8 cellular contexts compared by ENCODE assay signal in the genomic region with DNA sequence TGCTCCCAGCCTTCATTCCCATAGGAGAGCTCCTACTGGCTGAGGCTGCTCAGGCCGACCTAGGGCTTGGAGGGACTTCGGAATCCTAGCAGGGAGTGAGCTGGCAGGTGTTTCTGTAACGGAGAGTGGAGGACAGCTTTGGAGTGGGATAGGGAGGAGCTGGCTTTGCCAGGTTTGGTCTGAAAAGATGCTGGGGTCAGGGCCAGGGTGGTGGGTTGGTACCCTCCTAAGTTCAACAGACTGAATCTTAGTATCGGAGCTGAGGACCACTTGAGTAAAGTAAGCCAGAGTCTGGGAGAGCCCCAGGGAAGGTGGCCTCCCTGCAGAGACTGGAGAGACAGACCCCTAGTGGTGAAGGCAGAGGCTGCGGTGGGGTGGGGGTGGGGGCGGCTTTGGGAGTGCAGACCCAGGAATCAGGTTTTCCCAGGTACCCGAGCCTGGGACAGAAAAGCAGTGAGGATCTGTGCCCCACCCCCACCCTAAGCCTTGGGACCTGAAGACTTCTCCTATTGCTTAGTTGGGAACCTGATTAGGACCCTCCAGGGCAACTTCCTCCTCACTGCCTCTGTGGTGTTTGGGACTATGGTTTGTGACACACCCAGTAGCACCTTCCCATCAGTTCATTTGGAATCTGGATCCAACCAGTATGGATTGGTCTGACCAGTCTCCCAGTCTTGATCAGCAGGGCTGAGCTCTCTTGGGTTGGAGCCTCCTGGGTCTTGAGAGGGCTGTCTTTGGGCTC. TPM values are rescaled to one million over a fixed set of nuclear protein-coding genes. Genes with fewer than 3 reads are reported as not detected.
A peak's percentile ranks its signal among the peaks of the same experiment; 100 is the strongest.
DNase-seq lines count a peak whose midpoint lies in the region; ATAC-seq, FAIRE-seq and TF ChIP-seq lines count a peak whose summit lies in the region.

No MANE protein-coding gene starts in this region.

- in situ Hi-C loops in GM12878 (cut with MboI), result no loop called here

- H3K79me2 ChIP-seq in GM12878 (ENCODE audit: control insufficient read depth, insufficient read depth, low read length), result peaks cover 74% of the 10 kb centered on the region

- SMC1A ChIA-PET in GM12878 (lab: Charles Lee; ENCODE audit: uncharacterized antibody, unreplicated experiment), result interaction anchor here (0.6 to 5.9 kb wide), 27 partner anchors 8 to 253 kb away, joined by 3 to 100 read pairs (median 4); partner anchors contain the start of gene ANKRD39

- H2AFZ ChIP-seq in GM12878 (ENCODE audit: control insufficient read depth, low read depth, low read length), result peak overlapping the region; percentile 62

- no peak for TF ChIP-seq POLR2A in NB4 (IDR thresholded peaks at IDR 0.05; ENCODE audit: extremely low read depth, insufficient read length)
- TF ChIP-seq POLR2A in GM12878 (IDR thresholded peaks at IDR 0.05; ENCODE audit: low read depth, low read length), result no peak

- ATAC-seq in GM12878 (peak; percentile 53), omental fat pad (ENCODE audit: low FRiP score) (no peak), GM19351 (IDR thresholded peaks at IDR 0.05; ENCODE audit: unreplicated experiment) (no peak)

- FAIRE-seq in GM12878 (lab: Jason Lieb, UNC), result no peak

- CTCF ChIA-PET in GM12878 (lab: Yijun Ruan, JAX), result interaction anchor here (0.5 to 7.5 kb wide), 41 partner anchors 12 to 1229 kb away, joined by 3 to 153 read pairs (median 4); partner anchors contain the start of genes ANKRD36, ANKRD39, CNNM3 and KANSL3

- WGBS in GM12878 (ENCODE audit: insufficient coverage, insufficient replicate concordance, low lambda C conversion rate, missing lambda C conversion rate), result 20% methylated on average over 5 of the region's 7 CpGs

- BruUV-seq in GM12878 (replicated peaks; lab: Mats Ljungman, UMichigan), result no TSS peak

- H3K27me3 ChIP-seq in GM12878 (replicated peaks in 1 of 2; ENCODE audit: control insufficient read depth in 2 of 2, insufficient read depth in 2 of 2, low read length in 1 of 2) (no peaks in the 10 kb centered on the region), kidney epithelial cell (ENCODE audit: control insufficient read depth, insufficient read depth, low read length) (no peaks in the 10 kb centered on the region), stomach smooth muscle (ENCODE audit: control insufficient read depth in 1 of 2, insufficient read depth in 2 of 2, low read length in 2 of 2) (no peaks in the 10 kb centered on the region)

- peak overlapping the region; percentile 72 for H3K27ac ChIP-seq in GM12878 (ENCODE audit: control insufficient read depth, insufficient read depth)
- peak overlapping the region; percentile 24 for H3K27ac ChIP-seq in stomach smooth muscle (ENCODE audit: low read length)

- POLR2A ChIA-PET in GM12878 (lab: Charles Lee), result interaction anchor here (0.6 to 7.5 kb wide), 11 partner anchors 11 to 225 kb away, joined by 3 to 88 read pairs (median 4); partner anchors contain the start of genes ANKRD39, CNNM3 and KANSL3

- H3K36me3 ChIP-seq in GM12878 (ENCODE audit: control insufficient read depth in 2 of 2, insufficient read depth in 2 of 2, low read length in 1 of 2) (0 out of 4 replicates have a peak, but pooled peaks cover 0 to 5% of the 10 kb centered on the region in 2 experiments), kidney epithelial cell (ENCODE audit: control insufficient read depth, insufficient read depth, low read length) (no peaks in the 10 kb centered on the region), stomach smooth muscle (ENCODE audit: control insufficient read depth in 2 of 2, insufficient read depth in 2 of 2, low read length in 2 of 2) (peaks cover 0 to 2% of the 10 kb centered on the region in 2 donors)

- peak overlapping the region; percentile 100 for H3K4me2 ChIP-seq in GM12878 (ENCODE audit: control insufficient read depth, insufficient read depth)

- H3K9me3 ChIP-seq in GM12878 (replicated peaks; ENCODE audit: control insufficient read depth, insufficient read depth, low read length), result no peaks in the 10 kb centered on the region
- H3K9me3 ChIP-seq in stomach smooth muscle (ENCODE audit: control insufficient read depth in 2 of 2, low read length in 2 of 2), result no peaks in the 10 kb centered on the region

- DNase-seq in activated CD4-positive, alpha-beta T cell treated with anti-CD3 and anti-CD28 coated beads for 48 hours, result peak; percentile 21
- DNase-seq in activated CD4-positive, alpha-beta T cell treated with anti-CD3 and anti-CD28 coated beads, Interleukin-2, amount 50 U/mL, for 4 hours, result no peak
- peak; percentile 53 for DNase-seq in NB4 (ENCODE audit: low read depth)
- no peak for DNase-seq in GM12878 (ENCODE audit: low read depth, low spot score)
- DNase-seq in kidney epithelial cell (ENCODE audit: low read depth), result no peak
- no peak for DNase-seq in omental fat pad (ENCODE audit: low spot score)

- RAD21 ChIA-PET in GM12878 (lab: Charles Lee; ENCODE audit: unreplicated experiment), result interaction anchor here (0.6 to 6.4 kb wide), 22 partner anchors 11 to 253 kb away, joined by 3 to 92 read pairs (median 4); partner anchors contain the start of genes ANKRD39, CNNM3 and KANSL3

- H3K4me1 ChIP-seq in GM12878 (ENCODE audit: control insufficient read depth, insufficient read depth, low read length) (peaks cover 33% of the 10 kb centered on the region), stomach smooth muscle (ENCODE audit: control insufficient read depth, insufficient read depth, low read length) (peaks cover 41% of the 10 kb centered on the region)

- H4K20me1 ChIP-seq in GM12878 (ENCODE audit: control insufficient read depth, insufficient read depth), result no peaks in the 10 kb centered on the region

- peak; percentile 46 for TF ChIP-seq RAD21 in GM12878 (IDR thresholded peaks at IDR 0.05; ENCODE audit: insufficient read depth, low read depth, low read length)

- H3K4me3 ChIP-seq in NB4 (ENCODE audit: low read depth, low read length) (peak overlapping the region; percentile 46), GM12878 (peak overlapping the region; percentile 91), kidney epithelial cell (ENCODE audit: low read depth, low read length) (peak overlapping the region; percentile 28), stomach smooth muscle (ENCODE audit: low read length in 2 of 2) (peak overlapping the region; percentile 95 to 99)

- intact Hi-C loops in GM12878 (cut with micrococcal nuclease; ENCODE audit: unreplicated experiment), result loop anchor here (2.0 to 10.0 kb wide), 2 partner anchors 37 to 229 kb away; partner anchors contain the start of gene ARID5A

- TF ChIP-seq CTCF in NB4 (IDR thresholded peaks at IDR 0.05; ENCODE audit: low read depth, low read length), result peak; percentile 65
- peak; percentile 62 to 80 (median 67) for TF ChIP-seq CTCF in GM12878 (IDR thresholded peaks at IDR 0.05 in 2 of 3, conservative IDR thresholded peaks at IDR 0.05 in 1 of 3; ENCODE audit: control insufficient read depth in 2 of 3, extremely low read depth in 1 of 3, insufficient read depth in 1 of 3, low read depth in 3 of 3, low read length in 3 of 3)
- TF ChIP-seq CTCF in kidney epithelial cell (IDR thresholded peaks at IDR 0.05; ENCODE audit: insufficient read depth, low read length, poor library complexity, severe bottlenecking), result peak; percentile 77
- TF ChIP-seq CTCF in omental fat pad (IDR thresholded peaks at IDR 0.05), result no peak

- TF ChIP-seq EP300 in GM12878 (IDR thresholded peaks at IDR 0.05; ENCODE audit: borderline replicate concordance in 1 of 2, control insufficient read depth in 1 of 2, low read depth in 2 of 2, low read length in 2 of 2), result no peak

- H3K9ac ChIP-seq in GM12878 (ENCODE audit: control insufficient read depth, insufficient read depth, low read length) (peak overlapping the region; percentile 83), stomach smooth muscle (ENCODE audit: low read length in 2 of 2) (peak overlapping the region; percentile 36 to 64)

RNA-seq across cellular contexts. Expression of gene CNNM4, which starts 3.0 kb away (rescaled TPM):
- total RNA-seq in GM12878 (2013; cell fraction: nucleolus; rRNA removed), result 38.9 and 42.1 TPM in 2 replicates
- total RNA-seq in GM12878 (2014; rRNA removed) (6.6 and 9.0 TPM in 2 replicates), GM12878 (2014; rRNA removed; fragmentation: Illumina TruSeq; extraction: Trizol) (6.4 and 7.2 TPM in 2 replicates), GM12878 (2021) (13.8 and 14.4 TPM in 2 replicates), kidney epithelial cell (7.9 and 8.2 TPM in 2 replicates), omental fat pad (1 to 10 TPM; 3.6 to 5.6 (median 3.7) TPM)
- polyA plus RNA-seq in GM12878 (2011; ENCODE audit: low read depth), result 7.6 TPM
- polyA plus RNA-seq in GM12878 (2011; rRNA removed) (5.3 and 10.1 TPM in 2 replicates), GM12878 (2014; fragmentation: Illumina TruSeq; extraction: Trizol) (12.6 and 13.7 TPM in 2 replicates), GM12878 (2014; fragmentation: Nextera tagmentation; extraction: Ambion mirVana) (1 to 10 TPM; 2.4 to 2.8 TPM), GM12878 (2014; rRNA removed) (10.1 and 10.4 TPM in 2 replicates), GM12878 (2016; fragmentation: Nextera tagmentation; extraction: Ambion mirVana) (1 to 10 TPM; 2.7 to 7.2 TPM)
- polyA plus RNA-seq in GM12878 (2011; cell fraction: cytosol; rRNA removed), result 13.4 and 15.7 TPM in 2 replicates
- polyA plus RNA-seq in GM12878 (2011; cell fraction: nucleus; rRNA removed), result 14.4 and 17.6 TPM in 2 replicates
- polyA plus RNA-seq in GM12878 (2012), result 11.7 and 18.3 TPM in 2 replicates
- 16.5 and 23.7 TPM in 2 replicates for polyA minus RNA-seq in GM12878 (2011; rRNA and poly(A)+ RNA removed)
- 8.3 and 10.2 TPM in 2 replicates for polyA minus RNA-seq in GM12878 (2011; cell fraction: cytosol; rRNA and poly(A)+ RNA removed)
- 10.4 and 13.0 TPM in 2 replicates for polyA minus RNA-seq in GM12878 (2011; cell fraction: nucleus; rRNA and poly(A)+ RNA removed)

RNA-seq across cellular contexts. Expression of gene LMAN2L, which starts 23.8 kb away (rescaled TPM):
- 16.0 and 16.7 TPM in 2 replicates for total RNA-seq in GM12878 (2013; cell fraction: nucleolus; rRNA removed)
- total RNA-seq in GM12878 (2014; rRNA removed) (8.7 and 9.3 TPM in 2 replicates), GM12878 (2014; rRNA removed; fragmentation: Illumina TruSeq; extraction: Trizol) (6.1 and 6.7 TPM in 2 replicates), GM12878 (2021) (5.7 and 5.8 TPM in 2 replicates), kidney epithelial cell (14.2 and 15.7 TPM in 2 replicates), omental fat pad (10 to 100 TPM in 3 of 4 donors, 1 to 10 TPM in 1; 9.1 to 16.8 (median 11.5) TPM)
- polyA plus RNA-seq in GM12878 (2011; ENCODE audit: low read depth), result 5.9 TPM
- polyA plus RNA-seq in GM12878 (2011; rRNA removed) (12.8 and 13.1 TPM in 2 replicates), GM12878 (2014; fragmentation: Illumina TruSeq; extraction: Trizol) (7.9 and 9.1 TPM in 2 replicates), GM12878 (2014; fragmentation: Nextera tagmentation; extraction: Ambion mirVana) (10 to 100 TPM; 12.1 to 15.1 TPM), GM12878 (2014; rRNA removed) (8.8 and 8.9 TPM in 2 replicates), GM12878 (2016; fragmentation: Nextera tagmentation; extraction: Ambion mirVana) (10 to 100 TPM; 14.0 to 16.3 TPM)
- 10.7 and 11.3 TPM in 2 replicates for polyA plus RNA-seq in GM12878 (2011; cell fraction: cytosol; rRNA removed)
- polyA plus RNA-seq in GM12878 (2011; cell fraction: nucleus; rRNA removed), result 7.2 and 10.9 TPM in 2 replicates
- 7.0 and 8.4 TPM in 2 replicates for polyA plus RNA-seq in GM12878 (2012)
- 8.3 and 13.1 TPM in 2 replicates for polyA minus RNA-seq in GM12878 (2011; rRNA and poly(A)+ RNA removed)
- polyA minus RNA-seq in GM12878 (2011; cell fraction: cytosol; rRNA and poly(A)+ RNA removed), result 2.0 and 2.9 TPM in 2 replicates
- 3.3 and 6.4 TPM in 2 replicates for polyA minus RNA-seq in GM12878 (2011; cell fraction: nucleus; rRNA and poly(A)+ RNA removed)

RNA-seq across cellular contexts. Expression of gene CNNM3, which starts 52.4 kb away (rescaled TPM):
- 20.3 and 22.8 TPM in 2 replicates for total RNA-seq in GM12878 (2013; cell fraction: nucleolus; rRNA removed)
- 4.0 and 4.7 TPM in 2 replicates for total RNA-seq in GM12878 (2014; rRNA removed)
- 2.8 and 3.2 TPM in 2 replicates for total RNA-seq in GM12878 (2014; rRNA removed; fragmentation: Illumina TruSeq; extraction: Trizol)
- 14.3 and 14.9 TPM in 2 replicates for total RNA-seq in GM12878 (2021)
- 3.6 TPM for polyA plus RNA-seq in GM12878 (2011; ENCODE audit: low read depth)
- 3.2 and 9.6 TPM in 2 replicates for polyA plus RNA-seq in GM12878 (2011; rRNA removed)
- polyA plus RNA-seq in GM12878 (2011; cell fraction: cytosol; rRNA removed), result 12.6 and 16.8 TPM in 2 replicates
- polyA plus RNA-seq in GM12878 (2011; cell fraction: nucleus; rRNA removed), result 28.6 and 33.7 TPM in 2 replicates
- 7.6 and 8.5 TPM in 2 replicates for polyA plus RNA-seq in GM12878 (2012)
- 1.8 and 7.9 TPM in 2 replicates for polyA plus RNA-seq in GM12878 (2014; fragmentation: Illumina TruSeq; extraction: Trizol)
- polyA plus RNA-seq in GM12878 (2014; fragmentation: Nextera tagmentation; extraction: Ambion mirVana), result 1 to 10 TPM in 1 of 2 experiments, under 1 TPM in 1; 0.72 to 1.9 TPM
- polyA plus RNA-seq in GM12878 (2014; rRNA removed), result 7.6 and 9.5 TPM in 2 replicates
- 1 to 10 TPM; 2.6 to 3.0 TPM for polyA plus RNA-seq in GM12878 (2016; fragmentation: Nextera tagmentation; extraction: Ambion mirVana)
- 15.1 and 29.7 TPM in 2 replicates for polyA minus RNA-seq in GM12878 (2011; rRNA and poly(A)+ RNA removed)
- polyA minus RNA-seq in GM12878 (2011; cell fraction: cytosol; rRNA and poly(A)+ RNA removed), result 14.7 and 16.7 TPM in 2 replicates
- 10.8 and 21.8 TPM in 2 replicates for polyA minus RNA-seq in GM12878 (2011; cell fraction: nucleus; rRNA and poly(A)+ RNA removed)
- 9.2 and 11.1 TPM in 2 replicates for total RNA-seq in kidney epithelial cell
- total RNA-seq in omental fat pad, result 10 to 100 TPM in 2 of 4 donors, 1 to 10 TPM in 2; 5.9 to 11.0 (median 9.5) TPM

Comparison
In these comparisons a context has a peak if more than half of its experiments do, and no peak if none do; other contexts are left out.
1. DNase-seq: peak in activated CD4-positive, alpha-beta T cell treated with anti-CD3 and anti-CD28 coated beads for 48 hours (single experiment) and NB4 (single experiment); none in activated CD4-positive, alpha-beta T cell treated with anti-CD3 and anti-CD28 coated beads, Interleukin-2, amount 50 U/mL, for 4 hours (0 of 2), GM12878 (single experiment), kidney epithelial cell (single experiment) and omental fat pad (single experiment).
2. H3K4me3 ChIP-seq: peak in every context shown above with its lines; median percentile 97 in stomach smooth muscle; 91 in GM12878; 46 in NB4; 28 in kidney epithelial cell.
3. CTCF ChIP-seq: peak in NB4 (single experiment), GM12878 (3 of 3) and kidney epithelial cell (single experiment); none in omental fat pad (0 of 3).